ENCODE assay signal across 30 cellular contexts in genomic region chr17:39810939-39811728, GRCh38. TPM values are rescaled to one million over a fixed set of nuclear protein-coding genes. Genes with fewer than 3 reads are reported as not detected.
DNase-seq lines count a peak whose midpoint lies in the region; ATAC-seq and TF ChIP-seq lines count a peak whose summit lies in the region.
"Had no signal": no experiment of that assay in that cellular context is flagged by ENCODE, and none has a peak within 500 bp of the region (broad histone marks: within the 10 kb centered on the region; RNA-seq: fewer than 3 reads in every experiment).

No MANE protein-coding gene starts in this region.

- ATAC-seq in CD4-positive, alpha-beta T cell (ENCODE audit: poor library complexity): no peak
- ATAC-seq in activated B cell treated with CpG ODN at 0.5 μM for 24 hours (ENCODE audit: low read depth) (no peak), memory B cell (ENCODE audit: low read depth) (no peak)
- ATAC-seq: gastrocnemius medialis, left cardiac atrium, sciatic nerve had no signal

- TF ChIP-seq CTCF in CD4-positive, alpha-beta T cell (IDR thresholded peaks at IDR 0.05): no peak
- TF ChIP-seq CTCF in activated B cell treated with CpG ODN at 0.5 μM for 24 hours (IDR thresholded peaks at IDR 0.05) (no peak), nephron progenitor cell (IDR thresholded peaks at IDR 0.05) (no peak)

- intact Hi-C loops in CD4-positive, alpha-beta T cell (cut with DNase I, micrococcal nuclease): loop anchor here in 1 of 2 experiments (5.0 kb wide), 2 partner anchors 36 to 54 kb away; no protein-coding TSS in a partner anchor
- intact Hi-C loops in activated B cell treated with CpG ODN at 0.5 μM for 24 hours (cut with micrococcal nuclease): loop anchor here (1.0 kb wide), 1 partner anchor 11 kb away; no protein-coding TSS in a partner anchor

- peak overlapping the region; percentile 90 for H3K27ac Mint-ChIP-seq in CD4-positive, alpha-beta T cell
- H3K27ac Mint-ChIP-seq in activated B cell treated with CpG ODN at 0.5 μM for 24 hours (peak overlapping the region; percentile 72), memory B cell (peak overlapping the region; percentile 66), nephron progenitor cell (no peak overlapping the region)
- H3K27ac Mint-ChIP-seq: progenitor cell of endocrine pancreas; T-helper 1 cell treated with Interleukin-12 subunit alpha and Interleukin-12 subunit beta and Interleukin-4 antibody, amounts not matched to agents 30 μg/mL and 1 μg/mL, for 36 hours had no signal

- CTCF ChIA-PET in CD4-positive, alpha-beta T cell (lab: Charles Lee): interaction anchor here (2.4 kb wide), 1 partner anchor 189 kb away, joined by 8 read pairs; no protein-coding TSS in a partner anchor
- CTCF ChIA-PET in activated B cell treated with CpG ODN at 0.5 μM for 24 hours (lab: Charles Lee): no interaction called here

- no peaks in the 10 kb centered on the region for H3K9me3 Mint-ChIP-seq in CD4-positive, alpha-beta T cell
- no peaks in the 10 kb centered on the region for H3K9me3 Mint-ChIP-seq in activated B cell treated with CpG ODN at 0.5 μM for 24 hours
- no peaks in the 10 kb centered on the region for H3K9me3 Mint-ChIP-seq in memory B cell
- no peaks in the 10 kb centered on the region for H3K9me3 Mint-ChIP-seq in nephron progenitor cell
- H3K9me3 Mint-ChIP-seq: T-helper 1 cell treated with Interleukin-12 subunit alpha and Interleukin-12 subunit beta and Interleukin-4 antibody, amounts not matched to agents 30 μg/mL and 1 μg/mL, for 36 hours had no signal

- no peaks in the 10 kb centered on the region for H3K27me3 ChIP-seq in CD4-positive, alpha-beta T cell (ENCODE audit: control insufficient read depth, insufficient read depth, low read length)
- H3K27me3 ChIP-seq: gastrocnemius medialis, hepatocyte, thyroid gland, vagina had no signal

- no peaks in the 10 kb centered on the region for H3K27me3 Mint-ChIP-seq in CD4-positive, alpha-beta T cell
- no peaks in the 10 kb centered on the region for H3K27me3 Mint-ChIP-seq in activated B cell treated with CpG ODN at 0.5 μM for 24 hours
- no peaks in the 10 kb centered on the region for H3K27me3 Mint-ChIP-seq in memory B cell
- peaks cover 4% of the 10 kb centered on the region for H3K27me3 Mint-ChIP-seq in nephron progenitor cell (ENCODE audit: low read depth, poor library complexity)

- H3K9me3 ChIP-seq in CD4-positive, alpha-beta T cell (ENCODE audit: control insufficient read depth, low read length): no peaks in the 10 kb centered on the region
- H3K9me3 ChIP-seq: gastrocnemius medialis, neutrophil, thyroid gland, vagina had no signal

- H3K27ac ChIP-seq in CD4-positive, alpha-beta T cell (ENCODE audit: low read depth, low read length): peak overlapping the region; percentile 31
- H3K27ac ChIP-seq: gastrocnemius medialis, hepatocyte, neutrophil, RWPE1, thyroid gland, vagina had no signal

- peaks cover 53% of the 10 kb centered on the region for H3K36me3 Mint-ChIP-seq in CD4-positive, alpha-beta T cell (ENCODE audit: low read depth)
- H3K36me3 Mint-ChIP-seq in activated B cell treated with CpG ODN at 0.5 μM for 24 hours (ENCODE audit: low read depth) (peaks cover 81% of the 10 kb centered on the region), memory B cell (peaks cover 27% of the 10 kb centered on the region), nephron progenitor cell (ENCODE audit: low read depth) (no peaks in the 10 kb centered on the region)

- H3K4me1 Mint-ChIP-seq in CD4-positive, alpha-beta T cell (ENCODE audit: low read depth): peaks cover 83% of the 10 kb centered on the region
- H3K4me1 Mint-ChIP-seq in activated B cell treated with CpG ODN at 0.5 μM for 24 hours: peaks cover 81% of the 10 kb centered on the region
- peaks cover 33% of the 10 kb centered on the region for H3K4me1 Mint-ChIP-seq in memory B cell
- H3K4me1 Mint-ChIP-seq in nephron progenitor cell: peaks cover 20% of the 10 kb centered on the region

- POLR2A ChIA-PET in CD4-positive, alpha-beta T cell (lab: Charles Lee): interaction anchor here (1.0 kb wide), 1 partner anchor 10 kb away, joined by 5 read pairs; no protein-coding TSS in a partner anchor
- POLR2A ChIA-PET in activated B cell treated with CpG ODN at 0.5 μM for 24 hours (lab: Charles Lee): interaction anchor here (2.2 kb wide), 1 partner anchor 17 kb away, joined by 16 read pairs; no protein-coding TSS in a partner anchor

- no peak overlapping the region for H3K4me3 Mint-ChIP-seq in CD4-positive, alpha-beta T cell
- no peak overlapping the region for H3K4me3 Mint-ChIP-seq in activated B cell treated with CpG ODN at 0.5 μM for 24 hours
- H3K4me3 Mint-ChIP-seq in memory B cell: no peak overlapping the region
- no peak overlapping the region for H3K4me3 Mint-ChIP-seq in nephron progenitor cell
- H3K4me3 Mint-ChIP-seq: T-helper 1 cell treated with Interleukin-12 subunit alpha and Interleukin-12 subunit beta and Interleukin-4 antibody, amounts not matched to agents 30 μg/mL and 1 μg/mL, for 36 hours had no signal

- DNase-seq in DMS79 treated with DMSO at 0.1 percent for 48 hours (lab: John Stamatoyannopoulos, UW) (peak; percentile 55), DMS79 (lab: John Stamatoyannopoulos, UW) (no peak), activated B cell treated with CpG ODN at 0.5 μM for 24 hours (no peak), memory B cell (ENCODE audit: low spot score in 2 of 2) (no peak), OCI-M2 (lab: John Stamatoyannopoulos, UW; ENCODE audit: unreplicated experiment) (no peak), nephron progenitor cell (no peak), NCI-H774 (lab: John Stamatoyannopoulos, UW) (no peak)
- DNase-seq in CD4-positive, alpha-beta T cell: no peak
- DNase-seq: central memory CD4-positive, alpha-beta T cell; gastrocnemius medialis; IMR-90; left cardiac atrium; mammary epithelial cell; NCI-H1105 treated with DMSO at 0.1 percent for 48 hours; NCI-H2081 treated with DMSO at 0.1 percent for 48 hours; NCI-H446 treated with DMSO at 0.1 percent for 48 hours; stimulated activated CD4-positive, alpha-beta T cell treated with anti-CD3 and anti-CD28 coated beads, Interleukin-4, amount 100 ng/mL, for 4 hours; stimulated activated naive CD4-positive, alpha-beta T cell treated with Interleukin-2 at 50 U/mL for 16 hours; thyroid gland had no signal

RNA-seq across cellular contexts. Expression of gene IKZF3, which starts 53.0 kb away (rescaled TPM):
- total RNA-seq in CD4-positive, alpha-beta T cell: 10 to 100 TPM; 39.7 to 39.9 TPM
- 208 and 220 TPM in 2 replicates for total RNA-seq in activated B cell treated with CpG ODN at 0.5 μM for 24 hours
- total RNA-seq: dermis microvascular lymphatic vessel endothelial cell, IMR-90, MCF 10A, progenitor cell of endocrine pancreas had no signal

RNA-seq across cellular contexts. Expression of gene ZPBP2, which starts 56.9 kb away (rescaled TPM):
- not detected for total RNA-seq in CD4-positive, alpha-beta T cell
- 1.2 and 1.6 TPM in 2 replicates for total RNA-seq in activated B cell treated with CpG ODN at 0.5 μM for 24 hours
- total RNA-seq: dermis microvascular lymphatic vessel endothelial cell, gastrocnemius medialis, H1, hepatocyte, IMR-90, left cardiac atrium, mammary epithelial cell, MCF 10A, progenitor cell of endocrine pancreas, sciatic nerve, SK-MEL-5, vagina had no signal
